In genomic region chr22:40818747-40819662, GRCh38 we compare ENCODE assay signal across 1 cellular context.
TF ChIP-seq lines count a peak whose summit lies in the region.

SLC25A17 (minus strand) TSS chr22:40819346; CDS start chr22:40819248, 98 bp downstream.

TF ChIP-seq in HEK293, 187 proteins besides CTCF, POLR2A, EP300 and RAD21 (continued from another document and continues in another):
- TF ChIP-seq ZNF518A (tag by site-specific recombination; conservative IDR thresholded peaks at IDR 0.05; ENCODE audit: low read depth) (0 out of 2 replicates have a peak, but pooled peaks have one; percentile 20), ZNF214 (tag by site-specific recombination; IDR thresholded peaks at IDR 0.05; ENCODE audit: borderline replicate concordance) (no peak), ZNF76 (tag by site-specific recombination; IDR thresholded peaks at IDR 0.05; ENCODE audit: borderline replicate concordance, low read depth) (peak; percentile 7; the same call in 1 of the 2 replicates), ZNF24 (tag by site-specific recombination; IDR thresholded peaks at IDR 0.05) (0 out of 2 replicates have a peak, but pooled peaks have one; percentile 61), SP2 (tag by site-specific recombination; IDR thresholded peaks at IDR 0.05) (peak; percentile 81), ZSCAN18 (tag by site-specific recombination; IDR thresholded peaks at IDR 0.05) (no peak), ZNF558 (tag by site-specific recombination; IDR thresholded peaks at IDR 0.05) (no peak), ZNF624 (tag by site-specific recombination; IDR thresholded peaks at IDR 0.05) (no peak), KLF16 (tag by site-specific recombination; IDR thresholded peaks at IDR 0.05) (0 out of 2 replicates have a peak, but pooled peaks have one; percentile 27), EGR2 (tag by site-specific recombination; IDR thresholded peaks at IDR 0.05; ENCODE audit: low read depth) (peak; percentile 67), ZBTB11 (tag by site-specific recombination; conservative IDR thresholded peaks at IDR 0.05; ENCODE audit: low read depth) (peak; percentile 69), KLF17 (tag by site-specific recombination; IDR thresholded peaks at IDR 0.05) (peak; percentile 48), ZSCAN5A (tag by site-specific recombination; IDR thresholded peaks at IDR 0.05) (0 out of 2 replicates have a peak, but pooled peaks have one; percentile 20), ZNF391 (tag by site-specific recombination; IDR thresholded peaks at IDR 0.05; ENCODE audit: borderline replicate concordance, low read depth) (no peak), HOXC10 (CRISPR knock-in tag; IDR thresholded peaks at IDR 0.05) (no peak; the same call in 1 of the 2 replicates), ZNF785 (tag by site-specific recombination; IDR thresholded peaks at IDR 0.05) (no peak), ZIC2 (tag by site-specific recombination; IDR thresholded peaks at IDR 0.05) (no peak), KLF9 (tag by site-specific recombination; IDR thresholded peaks at IDR 0.05; ENCODE audit: low read depth) (0 out of 2 replicates have a peak, but pooled peaks have one; percentile 26), ZNF239 (tag by site-specific recombination; IDR thresholded peaks at IDR 0.05) (no peak), ZNF18 (tag by site-specific recombination; IDR thresholded peaks at IDR 0.05) (peak; percentile 95), ZBTB6 (tag by site-specific recombination; IDR thresholded peaks at IDR 0.05) (0 out of 2 replicates have a peak, but pooled peaks have one; percentile 12), INSM2 (tag by site-specific recombination; IDR thresholded peaks at IDR 0.05) (no peak), ZBTB20 (tag by site-specific recombination; IDR thresholded peaks at IDR 0.05) (peak; percentile 93), ZNF488 (tag by site-specific recombination; IDR thresholded peaks at IDR 0.05) (no peak), OVOL3 (tag by site-specific recombination; IDR thresholded peaks at IDR 0.05) (no peak), ZBTB21 (tag by site-specific recombination; IDR thresholded peaks at IDR 0.05) (0 out of 2 replicates have a peak, but pooled peaks have one; percentile 11), ZNF501 (tag by site-specific recombination; IDR thresholded peaks at IDR 0.05) (peak; percentile 51; the same call in 1 of the 2 replicates), PRDM6 (tag by site-specific recombination; IDR thresholded peaks at IDR 0.05) (no peak), KLF1 (tag by site-specific recombination; IDR thresholded peaks at IDR 0.05) (no peak), ZNF747 (tag by site-specific recombination; IDR thresholded peaks at IDR 0.05) (no peak), SCRT2 (tag by site-specific recombination; IDR thresholded peaks at IDR 0.05) (no peak), BCL11A (tag by site-specific recombination; IDR thresholded peaks at IDR 0.05; ENCODE audit: low read depth) (no peak), ZBTB8A (tag by site-specific recombination; IDR thresholded peaks at IDR 0.05) (peak; percentile 19; the same call in 1 of the 2 replicates), ZNF670 (tag by site-specific recombination; IDR thresholded peaks at IDR 0.05; ENCODE audit: low read depth) (no peak), ZNF791 (tag by site-specific recombination; IDR thresholded peaks at IDR 0.05) (no peak), GLI4 (tag by site-specific recombination; IDR thresholded peaks at IDR 0.05) (no peak; the same call in 1 of the 2 replicates), ZFP41 (tag by site-specific recombination; IDR thresholded peaks at IDR 0.05; ENCODE audit: borderline replicate concordance) (no peak), KLF8 (tag by site-specific recombination; IDR thresholded peaks at IDR 0.05) (peak; percentile 52), ZNF701 (tag by site-specific recombination; IDR thresholded peaks at IDR 0.05) (no peak)
